In the genomic region with DNA sequence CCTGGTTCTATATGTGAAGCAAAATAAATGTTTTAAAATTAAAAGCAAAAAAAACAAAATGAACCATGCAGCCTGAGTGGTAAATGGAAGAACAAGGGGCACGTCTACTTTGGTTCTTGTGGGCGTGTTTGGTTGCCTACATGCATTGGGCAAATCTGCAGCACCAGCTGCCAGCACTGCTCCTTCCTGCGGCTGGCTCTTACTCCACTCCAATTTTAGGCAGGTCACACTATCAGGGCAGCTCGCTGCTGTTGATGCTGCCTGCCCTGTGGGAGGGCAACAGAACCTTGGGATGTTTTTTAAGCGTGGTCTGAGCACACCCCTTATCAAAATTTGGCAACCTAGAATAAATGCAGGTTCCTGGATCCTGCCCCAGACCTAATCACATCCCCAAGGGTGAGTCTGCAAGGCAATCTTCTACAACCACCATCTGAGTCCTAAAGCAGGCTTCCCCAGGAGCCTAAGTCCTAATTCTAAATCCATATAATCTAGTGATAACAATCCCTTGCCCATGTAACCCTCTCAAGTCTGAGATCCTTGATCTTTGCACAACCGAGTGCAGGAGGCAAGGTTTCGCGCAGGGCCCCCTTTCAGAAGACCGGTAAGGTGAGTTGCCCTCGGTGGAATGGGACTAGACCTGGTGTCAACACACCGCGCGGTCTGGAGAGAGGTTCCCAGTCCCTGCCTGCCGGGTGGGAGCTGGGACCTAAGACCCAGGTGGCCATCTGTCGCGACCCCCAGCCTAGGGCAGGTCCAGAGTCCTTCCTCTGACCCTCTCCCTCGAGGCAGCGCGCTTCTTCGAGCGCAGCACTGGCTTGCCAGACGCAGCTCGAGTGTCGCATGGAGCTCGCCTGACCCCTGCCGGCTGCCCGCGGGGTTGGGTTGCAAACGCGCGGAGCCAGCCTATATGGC, we compare ENCODE assay signal across 8 cellular contexts. TPM values are rescaled to one million over a fixed set of nuclear protein-coding genes. Genes with fewer than 3 reads are reported as not detected.
DNase-seq lines count a peak whose midpoint lies in the region; ATAC-seq and TF ChIP-seq lines count a peak whose summit lies in the region.

No MANE protein-coding gene starts in this region.

- POLR2A ChIA-PET in A673 (lab: Charles Lee; ENCODE audit: low non-redundant PET), result no interaction called here

- H3K36me3 ChIP-seq in A673 (ENCODE audit: insufficient read depth, low read length, poor library complexity, severe bottlenecking) (peaks cover 3% of the 10 kb centered on the region), upper lobe of right lung (peaks cover 19% of the 10 kb centered on the region)

- H3K9me3 Mint-ChIP-seq in progenitor cell of endocrine pancreas (ENCODE audit: low read depth), result no peaks in the 10 kb centered on the region

- no peaks in the 10 kb centered on the region for H3K27me3 ChIP-seq in A673 (replicated peaks; ENCODE audit: insufficient read depth, low read depth, low read length, poor library complexity)
- H3K27me3 ChIP-seq in upper lobe of right lung, result no peaks in the 10 kb centered on the region

- H3K36me3 Mint-ChIP-seq in progenitor cell of endocrine pancreas (ENCODE audit: insufficient read depth), result no peaks in the 10 kb centered on the region

- CTCF ChIA-PET in A673 (lab: Charles Lee), result interaction anchor here (0.9 to 2.1 kb wide), 4 partner anchors 19 to 375 kb away, joined by 3 to 17 read pairs (median 8); partner anchors contain the start of gene BAHD1

- no TSS peak for BruUV-seq in A673 (replicated peaks; lab: Mats Ljungman, UMichigan)

- peaks cover 15% of the 10 kb centered on the region for H3K27me3 Mint-ChIP-seq in progenitor cell of endocrine pancreas

- H3K4me3 ChIP-seq in A673 (ENCODE audit: low read depth, low read length, poor library complexity, severe bottlenecking), result no peak overlapping the region
- H3K4me3 ChIP-seq in upper lobe of right lung, result no peak overlapping the region

- no peaks in the 10 kb centered on the region for H3K4me1 ChIP-seq in A673 (ENCODE audit: insufficient read depth, low read length, poor library complexity, severe bottlenecking)
- H3K4me1 ChIP-seq in upper lobe of right lung, result peaks cover 20% of the 10 kb centered on the region

- intact Hi-C loops in A673 (cut with micrococcal nuclease; ENCODE audit: unreplicated experiment), result loop anchor here (2.0 to 10.0 kb wide), 3 partner anchors 77 to 377 kb away; no protein-coding TSS in a partner anchor
- intact Hi-C loops in head of caudate nucleus (cut with DNase I), result loop anchor here (5.0 kb wide), 2 partner anchors 79 to 144 kb away; partner anchors contain the start of gene CCDC9B
- intact Hi-C loops in upper lobe of right lung (cut with DNase I), result loop anchor here (5.0 to 10.0 kb wide), 2 partner anchors 57 to 144 kb away; no protein-coding TSS in a partner anchor

- in situ Hi-C loops in SK-MEL-5 (cut with HindIII; ENCODE audit: low pct_unique_long_range_greater_than_20kb, low sequenced_read_pairs), result no loop called here

- DNase-seq in A673 (ENCODE audit: low spot score), result peak; percentile 78
- DNase-seq in HUDEP-2 (lab: John Stamatoyannopoulos, UW; ENCODE audit: unreplicated experiment in 76 of 76), result peak in 70 of 76 experiments; percentile 13 to 84 (median 63)
- DNase-seq in SK-MEL-5 (ENCODE audit: low read depth, low spot score), result peak; percentile 68
- DNase-seq in activated naive CD4-positive, alpha-beta T cell (lab: John Stamatoyannopoulos, UW), result peak; percentile 59 to 77 (median 70)
- DNase-seq in head of caudate nucleus, result peak; percentile 67 to 93 (median 85)
- DNase-seq in progenitor cell of endocrine pancreas (ENCODE audit: low spot score, unreplicated experiment), result peak; percentile 67
- peak; percentile 92 for DNase-seq in upper lobe of right lung

- H3K9me3 ChIP-seq in A673 (ENCODE audit: low read depth, low read length, poor library complexity, severe bottlenecking) (no peaks in the 10 kb centered on the region), upper lobe of right lung (no peaks in the 10 kb centered on the region)

- ATAC-seq in GM18502 (IDR thresholded peaks at IDR 0.05; ENCODE audit: poor library complexity, unreplicated experiment), result peak; percentile 72
- peak; percentile 94 for ATAC-seq in upper lobe of right lung

- no peak overlapping the region for H3K27ac Mint-ChIP-seq in progenitor cell of endocrine pancreas

- no peak overlapping the region for H3K27ac ChIP-seq in A673 (ENCODE audit: low read depth, low read length, poor library complexity, severe bottlenecking)
- H3K27ac ChIP-seq in upper lobe of right lung, result no peak overlapping the region

- H3K4me1 Mint-ChIP-seq in progenitor cell of endocrine pancreas (ENCODE audit: low read depth), result no peaks in the 10 kb centered on the region

- TF ChIP-seq CTCF in A673 (conservative IDR thresholded peaks at IDR 0.05; ENCODE audit: low read depth, low read length) (peak; percentile 92), progenitor cell of endocrine pancreas (IDR thresholded peaks at IDR 0.05; ENCODE audit: unreplicated experiment) (peak; percentile 90), upper lobe of right lung (IDR thresholded peaks at IDR 0.05) (peak; percentile 94)

- H3K4me3 Mint-ChIP-seq in progenitor cell of endocrine pancreas (ENCODE audit: low read depth), result no peak overlapping the region

RNA-seq across cellular contexts. Expression of gene IVD, which starts 15.9 kb away (rescaled TPM):
- 51.8 and 62.0 TPM in 2 replicates for total RNA-seq in A673 (2021)
- 16.6 and 23.3 TPM in 2 replicates for total RNA-seq in SK-MEL-5 (2014; rRNA removed; shearing (Covaris generic))
- polyA plus RNA-seq in SK-MEL-5 (2015; cell fraction: cytosol; rRNA removed), result 43.3 and 48.9 TPM in 2 replicates
- polyA plus RNA-seq in SK-MEL-5 (2015; cell fraction: nucleus; rRNA removed), result 53.2 and 68.9 TPM in 2 replicates
- total RNA-seq in progenitor cell of endocrine pancreas, result 82.0 and 93.0 TPM in 2 replicates
- total RNA-seq in upper lobe of right lung, result 115 TPM

RNA-seq across cellular contexts. Expression of gene BAHD1, which starts 19.3 kb away (rescaled TPM):
- total RNA-seq in A673 (2021), result 32.7 and 33.5 TPM in 2 replicates
- 9.1 and 10.7 TPM in 2 replicates for total RNA-seq in SK-MEL-5 (2014; rRNA removed; shearing (Covaris generic))
- 22.9 and 28.1 TPM in 2 replicates for polyA plus RNA-seq in SK-MEL-5 (2015; cell fraction: cytosol; rRNA removed)
- 25.5 and 38.4 TPM in 2 replicates for polyA plus RNA-seq in SK-MEL-5 (2015; cell fraction: nucleus; rRNA removed)
- total RNA-seq in progenitor cell of endocrine pancreas, result 24.1 and 24.3 TPM in 2 replicates
- total RNA-seq in upper lobe of right lung, result 29.8 TPM

RNA-seq across cellular contexts. Expression of gene KNSTRN, which starts 39.0 kb away (rescaled TPM):
- total RNA-seq in A673 (2021) (115 and 121 TPM in 2 replicates), progenitor cell of endocrine pancreas (44.8 and 46.2 TPM in 2 replicates), upper lobe of right lung (18.1 TPM)
- 39.7 and 41.8 TPM in 2 replicates for total RNA-seq in SK-MEL-5 (2014; rRNA removed; shearing (Covaris generic))
- polyA plus RNA-seq in SK-MEL-5 (2015; cell fraction: cytosol; rRNA removed), result 17.3 and 27.5 TPM in 2 replicates
- 24.5 and 28.3 TPM in 2 replicates for polyA plus RNA-seq in SK-MEL-5 (2015; cell fraction: nucleus; rRNA removed)

RNA-seq across cellular contexts. Expression of gene CHST14, which starts 49.3 kb away (rescaled TPM):
- total RNA-seq in A673 (2021) (14.3 and 17.6 TPM in 2 replicates), progenitor cell of endocrine pancreas (29.1 and 29.3 TPM in 2 replicates), upper lobe of right lung (14.1 TPM)
- total RNA-seq in SK-MEL-5 (2014; rRNA removed; shearing (Covaris generic)), result 15.5 and 16.4 TPM in 2 replicates
- polyA plus RNA-seq in SK-MEL-5 (2015; cell fraction: cytosol; rRNA removed), result 26.1 and 32.7 TPM in 2 replicates
- polyA plus RNA-seq in SK-MEL-5 (2015; cell fraction: nucleus; rRNA removed), result 3.3 and 4.7 TPM in 2 replicates
